18 cellular contexts compared by ENCODE assay signal in the genomic region with DNA sequence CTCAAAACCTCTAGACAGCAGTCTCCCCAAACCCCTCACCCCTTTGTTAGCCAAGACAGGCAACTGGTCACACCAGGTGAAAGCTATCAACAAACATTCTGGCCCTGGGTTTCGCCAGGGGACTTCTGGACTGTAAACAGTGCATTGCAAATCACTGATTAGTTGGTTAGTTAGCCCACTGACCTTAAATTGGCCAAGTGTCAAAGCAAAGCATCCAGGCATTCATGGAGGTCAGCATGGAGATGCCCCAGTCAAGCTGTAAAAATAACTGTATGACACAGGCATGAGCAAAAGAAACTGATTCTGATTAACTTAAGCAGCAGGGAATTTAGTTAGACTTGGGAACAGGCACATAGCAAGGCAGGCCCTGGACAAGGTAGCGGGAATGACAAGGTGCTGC.
"Had no signal": no experiment of that assay in that cellular context is flagged by ENCODE, and none has a peak within 500 bp of the region (broad histone marks: within the 10 kb centered on the region; RNA-seq: fewer than 3 reads in every experiment).

No MANE protein-coding gene starts in this region.

- H3K4me3 ChIP-seq: ovary, prostate gland, right atrium auricular region, upper lobe of right lung had no signal

- DNase-seq: activated CD4-positive, alpha-beta memory T cell treated with anti-CD3 and anti-CD28 coated beads for 36 hours; activated CD4-positive, alpha-beta T cell treated with anti-CD3 and anti-CD28 coated beads for 48 hours; activated naive CD4-positive, alpha-beta T cell treated with anti-CD3 and anti-CD28 coated beads for 36 hours; activated naive CD8-positive, alpha-beta T cell treated with anti-CD3 and anti-CD28 coated beads, Interleukin-2, amount 10 ng/mL, durations not matched to agents 7 days and 5 days; activated T-cell treated with anti-CD3 and anti-CD28 coated beads, Interleukin-2, amount 50 U/mL, for 48 hours; amniotic stem cell; natural killer cell; ovary; stimulated activated CD4-positive, alpha-beta T cell treated with anti-CD3 and anti-CD28 coated beads, Interleukin-12 subunit alpha, Interleukin-12 subunit beta, amount 100 ng/mL, for 4 hours; stimulated activated CD4-positive, alpha-beta T cell treated with anti-CD3 and anti-CD28 coated beads, Interleukin-4, amount 100 ng/mL, for 4 hours; stimulated activated naive CD8-positive, alpha-beta T cell treated with anti-CD3 and anti-CD28 coated beads, Interleukin-15, Interleukin-2, amounts not matched to agents 100 U/mL and 50 U/mL, for 24 hours; SW 1271; T-helper 17 cell; upper lobe of right lung had no signal

- H3K9me3 ChIP-seq: ovary, prostate gland, right atrium auricular region, upper lobe of right lung had no signal

- H3K4me1 ChIP-seq: prostate gland had no signal

- FAIRE-seq: endometrium, keratinocyte had no signal

- H3K27ac ChIP-seq: ovary, prostate gland, right atrium auricular region, upper lobe of right lung had no signal

- H3K4me1 Mint-ChIP-seq: activated naive CD8-positive, alpha-beta T cell treated with anti-CD3 and anti-CD28 coated beads, Interleukin-2, amount 10 ng/mL, durations not matched to agents 7 days and 5 days; natural killer cell; T-helper 17 cell had no signal

- H3K27ac Mint-ChIP-seq: activated CD4-positive, alpha-beta memory T cell treated with anti-CD3 and anti-CD28 coated beads for 36 hours; activated naive CD4-positive, alpha-beta T cell treated with anti-CD3 and anti-CD28 coated beads for 36 hours; activated naive CD8-positive, alpha-beta T cell treated with anti-CD3 and anti-CD28 coated beads, Interleukin-2, amount 10 ng/mL, durations not matched to agents 7 days and 5 days; natural killer cell; T-helper 17 cell had no signal

- H3K36me3 ChIP-seq: ovary, prostate gland, right atrium auricular region, upper lobe of right lung had no signal

- H3K4me3 Mint-ChIP-seq: activated CD4-positive, alpha-beta memory T cell treated with anti-CD3 and anti-CD28 coated beads for 36 hours; activated naive CD4-positive, alpha-beta T cell treated with anti-CD3 and anti-CD28 coated beads for 36 hours; activated naive CD8-positive, alpha-beta T cell treated with anti-CD3 and anti-CD28 coated beads, Interleukin-2, amount 10 ng/mL, durations not matched to agents 7 days and 5 days; natural killer cell; T-helper 17 cell had no signal

- H3K9me3 Mint-ChIP-seq: activated CD4-positive, alpha-beta memory T cell treated with anti-CD3 and anti-CD28 coated beads for 36 hours; activated naive CD4-positive, alpha-beta T cell treated with anti-CD3 and anti-CD28 coated beads for 36 hours; activated naive CD8-positive, alpha-beta T cell treated with anti-CD3 and anti-CD28 coated beads, Interleukin-2, amount 10 ng/mL, durations not matched to agents 7 days and 5 days; natural killer cell had no signal

- H3K27me3 ChIP-seq: ovary, right atrium auricular region, upper lobe of right lung had no signal

- ATAC-seq: natural killer cell; stimulated activated naive CD8-positive, alpha-beta T cell treated with anti-CD3 and anti-CD28 coated beads, Interleukin-15, Interleukin-2, amounts not matched to agents 100 U/mL and 50 U/mL, for 24 hours; T-helper 17 cell; upper lobe of right lung had no signal

- H3K36me3 Mint-ChIP-seq: activated CD4-positive, alpha-beta memory T cell treated with anti-CD3 and anti-CD28 coated beads for 36 hours; activated naive CD8-positive, alpha-beta T cell treated with anti-CD3 and anti-CD28 coated beads, Interleukin-2, amount 10 ng/mL, durations not matched to agents 7 days and 5 days; natural killer cell had no signal
